Comparison of ENCODE assay signal across 21 cellular contexts in the genomic region with DNA sequence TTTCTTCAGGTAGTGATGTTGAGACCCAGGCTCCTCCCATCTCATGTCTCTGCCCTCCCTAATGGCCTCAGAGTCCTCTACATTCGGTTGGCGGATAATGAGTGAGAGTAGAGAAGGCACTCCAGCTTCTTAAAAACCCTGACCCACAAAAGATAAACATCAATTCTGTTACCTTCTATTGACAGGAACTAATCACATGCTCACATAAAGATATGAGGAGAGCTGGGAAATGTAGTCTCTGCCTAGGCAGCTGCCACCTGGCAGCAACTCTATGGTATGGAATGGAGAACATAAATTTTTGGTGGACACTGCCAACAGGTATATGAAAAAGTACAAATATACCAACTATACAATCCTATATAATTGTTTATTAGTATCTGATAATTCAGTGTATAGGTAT.
A peak's percentile ranks its signal among the peaks of the same experiment; 100 is the strongest.
DNase-seq lines count a peak whose midpoint lies in the region; ATAC-seq, FAIRE-seq and TF ChIP-seq lines count a peak whose summit lies in the region.
"Had no signal": no experiment of that assay in that cellular context is flagged by ENCODE, and none has a peak within 500 bp of the region (broad histone marks: within the 10 kb centered on the region; RNA-seq: fewer than 3 reads in every experiment).

No MANE protein-coding gene starts in this region.

- in situ Hi-C loops in HepG2 (cut with HindIII; ENCODE audit: extremely low pct_ligation_motif_present, low pct_unique_long_range_greater_than_20kb) = no loop called here

- whole genome bisulfite sequencing in HepG2 (ENCODE audit: low lambda C conversion rate) = 96% methylated on average over 2 of the region's 2 CpGs

- no peaks in the 10 kb centered on the region for H3K36me3 ChIP-seq in HepG2 (replicated peaks in 1 of 2; ENCODE audit: control insufficient read depth in 1 of 2, insufficient read depth in 2 of 2, low read length in 2 of 2)
- H3K36me3 ChIP-seq: Peyer's patch, SJSA1 had no signal

- H3K9me3 ChIP-seq in HepG2 (ENCODE audit: low read length) = no peaks in the 10 kb centered on the region
- H3K9me3 ChIP-seq: BLaER1 treated with 17β-estradiol and CSF1 and Interleukin-3, amounts not matched to agents 10 nM and 100 nM; Peyer's patch; SJSA1 had no signal

- no peak for FAIRE-seq in HepG2 (lab: Jason Lieb, UNC)
- FAIRE-seq: HTR-8/SVneo had no signal

- no peak overlapping the region for H2AFZ ChIP-seq in HepG2 (ENCODE audit: low read length)

- no peak overlapping the region for H3K27ac ChIP-seq in HepG2 (ENCODE audit: extremely low read length, insufficient read depth, low read length)
- H3K27ac ChIP-seq: BLaER1 treated with 17β-estradiol and CSF1 and Interleukin-3, amounts not matched to agents 10 nM and 100 nM; Peyer's patch; SJSA1 had no signal

- ATAC-seq in HepG2 = no peak
- no peak for ATAC-seq in GM21515 (IDR thresholded peaks at IDR 0.05; ENCODE audit: unreplicated experiment)
- ATAC-seq in GM21717 (IDR thresholded peaks at IDR 0.05; ENCODE audit: unreplicated experiment) = no peak

- no peak for TF ChIP-seq CTCF in HepG2 (CRISPR knock-in tag; IDR thresholded peaks at IDR 0.05)

- H4K20me1 ChIP-seq in HepG2 (ENCODE audit: insufficient read depth, low read length) = no peaks in the 10 kb centered on the region
- H4K20me1 ChIP-seq: BLaER1 treated with 17β-estradiol and CSF1 and Interleukin-3, amounts not matched to agents 10 nM and 100 nM had no signal

- no TSS peak for BruUV-seq in HepG2 (replicated peaks; lab: Mats Ljungman, UMichigan)

- CTCF ChIA-PET in HepG2 (lab: Yijun Ruan, JAX; ENCODE audit: low intra/inter-chr PET ratio, low total read pairs) = no interaction called here

- peak; percentile 16 for DNase-seq in NCI-H748 (lab: John Stamatoyannopoulos, UW; ENCODE audit: unreplicated experiment)
- no peak for DNase-seq in NCI-H748 treated with DMSO at 0.1 percent for 48 hours (lab: John Stamatoyannopoulos, UW)
- peak; percentile 59 for DNase-seq in NCI-H1436 (lab: John Stamatoyannopoulos, UW)
- DNase-seq in NCI-H510A (lab: John Stamatoyannopoulos, UW) = peak; percentile 56
- DNase-seq in HepG2 (ENCODE audit: low spot score) = no peak
- no peak for DNase-seq in stimulated activated CD8-positive, alpha-beta memory T cell treated with anti-CD3 and anti-CD28 coated beads, Interleukin-4, amount 100 ng/mL, for 48 hours
- DNase-seq: CD8-positive, alpha-beta memory T cell; GF-D8; HFFc6; Kasumi-1; NCI-H1105 treated with DMSO at 0.1 percent for 48 hours; NCI-H2081; NCI-H2227 treated with DMSO at 0.1 percent for 48 hours; NCI-H524 treated with DMSO at 0.1 percent for 48 hours; NK-92 treated with Interleukin-12 subunit alpha and Interleukin-12 subunit beta, amount 100 ng/mL, for 24 hours; Peyer's patch had no signal

- no peak overlapping the region for H3K4me2 ChIP-seq in HepG2 (ENCODE audit: low read depth, low read length)
- H3K4me2 ChIP-seq: BLaER1 treated with 17β-estradiol and CSF1 and Interleukin-3, amounts not matched to agents 10 nM and 100 nM had no signal

- H3K9ac ChIP-seq in HepG2 (ENCODE audit: insufficient read depth, low read depth, low read length) = no peak overlapping the region
- H3K9ac ChIP-seq: BLaER1 treated with 17β-estradiol and CSF1 and Interleukin-3, amounts not matched to agents 10 nM and 100 nM had no signal

- no peaks in the 10 kb centered on the region for H3K79me2 ChIP-seq in HepG2 (ENCODE audit: insufficient read depth, low read length)

- TF ChIP-seq EP300 in HepG2 (IDR thresholded peaks at IDR 0.05; ENCODE audit: low read depth in 2 of 2, low read length in 2 of 2) = no peak
- no peak for TF ChIP-seq EP300 in HepG2 (CRISPR knock-in tag; IDR thresholded peaks at IDR 0.05; ENCODE audit: borderline replicate concordance)

- H3K4me1 ChIP-seq in HepG2 (ENCODE audit: insufficient read depth, low read length) = peaks cover 14% of the 10 kb centered on the region
- H3K4me1 ChIP-seq: BLaER1 treated with 17β-estradiol and CSF1 and Interleukin-3, amounts not matched to agents 10 nM and 100 nM; Peyer's patch had no signal

- TF ChIP-seq RAD21 in HepG2 (CRISPR knock-in tag; IDR thresholded peaks at IDR 0.05) = no peak

- no peak for TF ChIP-seq POLR2A in HepG2 (IDR thresholded peaks at IDR 0.05; ENCODE audit: insufficient read depth in 1 of 2, low read depth in 2 of 2, low read length in 2 of 2)

- H3K4me3 ChIP-seq in HepG2 (replicated peaks in 1 of 3; ENCODE audit: insufficient read depth in 1 of 3, low read depth in 2 of 3, low read length in 3 of 3) = no peak overlapping the region
- H3K4me3 ChIP-seq: BLaER1 treated with 17β-estradiol and CSF1 and Interleukin-3, amounts not matched to agents 10 nM and 100 nM; Peyer's patch; SJSA1 had no signal

- intact Hi-C loops in HepG2 (cut with micrococcal nuclease; ENCODE audit: unreplicated experiment) = no loop called here

- no peaks in the 10 kb centered on the region for H3K27me3 ChIP-seq in HepG2 (ENCODE audit: control insufficient read depth in 1 of 2, insufficient read depth in 2 of 2, low read length in 2 of 2)
- H3K27me3 ChIP-seq: BLaER1 treated with 17β-estradiol and CSF1 and Interleukin-3, amounts not matched to agents 10 nM and 100 nM; Peyer's patch; SJSA1 had no signal

- POLR2A ChIA-PET in HepG2 (lab: Yijun Ruan, JAX) = no interaction called here

TF ChIP-seq in HepG2, 621 proteins besides CTCF, POLR2A, EP300 and RAD21:
- TF ChIP-seq ZNF501 (CRISPR knock-in tag; IDR thresholded peaks at IDR 0.05) = no peak
- TF ChIP-seq THAP11 (CRISPR knock-in tag; IDR thresholded peaks at IDR 0.05) = peak; percentile 84
- TF ChIP-seq ZNF580 (CRISPR knock-in tag; IDR thresholded peaks at IDR 0.05; ENCODE audit: borderline replicate concordance, low read depth) = no peak
- no peak for TF ChIP-seq SMC3 (IDR thresholded peaks at IDR 0.05; ENCODE audit: low read length)
- TF ChIP-seq TCF7 (IDR thresholded peaks at IDR 0.05; ENCODE audit: low read depth) = no peak
- peak; percentile 64; the same call in 1 of the 2 replicates for TF ChIP-seq ZNF143 (CRISPR knock-in tag; IDR thresholded peaks at IDR 0.05)

Comparison
In these comparisons a context has a peak if more than half of its experiments do, and no peak if none do; other contexts are left out.
1. DNase-seq: peak in NCI-H748 (single experiment), NCI-H1436 (single experiment) and NCI-H510A (single experiment); none in NCI-H748 treated with DMSO at 0.1 percent for 48 hours (single experiment), HepG2 (single experiment) and stimulated activated CD8-positive, alpha-beta memory T cell treated with anti-CD3 and anti-CD28 coated beads, Interleukin-4, amount 100 ng/mL, for 48 hours (single experiment).